In the genomic region with DNA sequence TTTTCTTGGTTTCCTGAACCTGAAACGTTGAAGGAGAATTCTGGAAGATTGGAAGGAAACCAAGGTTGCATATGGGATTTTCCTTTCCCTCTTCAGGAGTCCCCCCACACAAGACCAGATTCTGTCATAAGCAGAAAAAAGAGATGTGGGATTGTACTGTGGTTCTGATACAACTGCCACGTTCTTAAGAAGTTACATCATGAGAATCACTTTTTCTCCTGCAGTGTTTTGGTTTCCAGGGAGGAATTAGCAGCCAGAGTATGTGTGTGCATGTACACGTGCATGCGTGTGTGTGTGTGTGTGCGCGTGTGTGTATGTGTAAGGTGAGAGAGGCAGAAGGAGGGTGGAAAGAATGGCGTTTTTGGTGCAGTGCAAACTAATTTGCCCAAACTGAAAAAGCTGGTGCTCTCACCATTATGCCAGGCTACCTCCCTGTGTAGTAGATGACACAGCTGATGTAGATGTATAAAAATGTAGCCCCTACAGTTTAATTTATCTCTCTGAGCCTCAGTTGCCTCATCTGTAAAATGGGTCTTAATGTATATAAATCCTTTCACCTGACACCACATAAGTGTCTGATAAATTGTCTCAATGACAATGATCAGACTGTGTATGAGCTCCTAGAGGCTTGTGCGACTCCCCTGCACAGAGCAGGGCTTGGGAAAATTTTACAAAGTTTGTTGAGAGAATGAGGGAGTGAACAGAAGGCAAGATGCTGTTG, we compare ENCODE assay signal across 20 cellular contexts. TPM values are rescaled to one million over a fixed set of nuclear protein-coding genes. Genes with fewer than 3 reads are reported as not detected.
DNase-seq lines count a peak whose midpoint lies in the region; ATAC-seq, FAIRE-seq and TF ChIP-seq lines count a peak whose summit lies in the region.
"Had no signal": no experiment of that assay in that cellular context is flagged by ENCODE, and none has a peak within 500 bp of the region (broad histone marks: within the 10 kb centered on the region; RNA-seq: fewer than 3 reads in every experiment).

No MANE protein-coding gene starts in this region.

- ATAC-seq in K562 (no peak), left lung (peak; percentile 13)
- ATAC-seq: naive thymus-derived CD4-positive, alpha-beta T cell had no signal

- H3K4me2 ChIP-seq in K562 (ENCODE audit: insufficient read depth, low read length), result no peak overlapping the region
- H3K4me2 ChIP-seq: BLaER1 treated with 17β-estradiol and CSF1 and Interleukin-3, amounts not matched to agents 10 nM and 100 nM had no signal

- H3K4me1 ChIP-seq in K562 (replicated peaks in 1 of 2; ENCODE audit: control insufficient read depth in 2 of 2, insufficient read depth in 2 of 2, low read length in 2 of 2), result peaks cover 5 to 17% of the 10 kb centered on the region in 2 experiments; a peak in 3 of 5 replicates
- H3K4me1 ChIP-seq in left lung, result peaks cover 3% of the 10 kb centered on the region in 2 donors
- no peaks in the 10 kb centered on the region for H3K4me1 ChIP-seq in colonic mucosa
- H3K4me1 ChIP-seq: BLaER1 treated with 17β-estradiol and CSF1 and Interleukin-3, amounts not matched to agents 10 nM and 100 nM had no signal

- FAIRE-seq in K562 (lab: Jason Lieb, UNC), result no peak
- FAIRE-seq: GM19239 had no signal

- H3K27me3 ChIP-seq in K562 (ENCODE audit: control insufficient read depth in 2 of 2, insufficient read depth in 2 of 2, low read length in 2 of 2) (no peaks in the 10 kb centered on the region; a peak in 1 of 5 replicates), left lung (no peaks in the 10 kb centered on the region), colonic mucosa (no peaks in the 10 kb centered on the region)
- H3K27me3 ChIP-seq: adrenal gland; BLaER1 treated with 17β-estradiol and CSF1 and Interleukin-3, amounts not matched to agents 10 nM and 100 nM; heart right ventricle had no signal

- TF ChIP-seq CTCF in K562 (IDR thresholded peaks at IDR 0.05 in 2 of 3, conservative IDR thresholded peaks at IDR 0.05 in 1 of 3; ENCODE audit: insufficient read depth in 2 of 3, low read depth in 1 of 3, low read length in 3 of 3), result no peak
- no peak for TF ChIP-seq CTCF in left lung (IDR thresholded peaks at IDR 0.05)
- no peak for TF ChIP-seq CTCF in colonic mucosa (IDR thresholded peaks at IDR 0.05)

- H3K79me2 ChIP-seq in K562 (ENCODE audit: control insufficient read depth, insufficient read depth, low read length), result no peaks in the 10 kb centered on the region

- no peak for TF ChIP-seq POLR2A in K562 (conservative IDR thresholded peaks at IDR 0.05)

- WGBS in K562 (ENCODE audit: insufficient coverage, low coverage, missing lambda C conversion rate), result 23% methylated on average over 8 of the region's 8 CpGs

- TF ChIP-seq EP300 in K562 (IDR thresholded peaks at IDR 0.05; ENCODE audit: low read length), result no peak

- no TSS peak for BruUV-seq in K562 (replicated peaks; lab: Mats Ljungman, UMichigan)

- H3K4me3 ChIP-seq in K562, result no peak overlapping the region
- no peak overlapping the region for H3K4me3 ChIP-seq in left lung
- H3K4me3 ChIP-seq in colonic mucosa, result no peak overlapping the region
- H3K4me3 ChIP-seq: adrenal gland; BLaER1 treated with 17β-estradiol and CSF1 and Interleukin-3, amounts not matched to agents 10 nM and 100 nM; heart right ventricle had no signal

- no peak for TF ChIP-seq RAD21 in K562 (CRISPR knock-in tag; conservative IDR thresholded peaks at IDR 0.05 in 1 of 2, IDR thresholded peaks at IDR 0.05 in 1 of 2)

- no peaks in the 10 kb centered on the region for H3K36me3 ChIP-seq in K562 (ENCODE audit: control insufficient read depth, insufficient read depth, low read length)
- H3K36me3 ChIP-seq in left lung, result no peaks in the 10 kb centered on the region
- H3K36me3 ChIP-seq in colonic mucosa, result no peaks in the 10 kb centered on the region
- H3K36me3 ChIP-seq: adrenal gland; BLaER1 treated with 17β-estradiol and CSF1 and Interleukin-3, amounts not matched to agents 10 nM and 100 nM; heart right ventricle had no signal

- no peak overlapping the region for H3K27ac ChIP-seq in K562 (ENCODE audit: extremely low read depth, low read depth, low read length)
- H3K27ac ChIP-seq in left lung, result peak overlapping the region in 1 of 2 donors; percentile 47
- H3K27ac ChIP-seq in colonic mucosa, result no peak overlapping the region
- H3K27ac ChIP-seq: adrenal gland; BLaER1 treated with 17β-estradiol and CSF1 and Interleukin-3, amounts not matched to agents 10 nM and 100 nM had no signal

- DNase-seq in EL, result peak; percentile 32
- DNase-seq in K562 (ENCODE audit: extremely low read depth in 1 of 4, low spot score in 3 of 4), result no peak
- no peak for DNase-seq in left lung
- peak; percentile 32 for DNase-seq in stromal cell of bone marrow (ENCODE audit: low read depth)
- DNase-seq in T-helper 1 cell, result no peak
- no peak for DNase-seq in NCI-H345 (lab: John Stamatoyannopoulos, UW)
- DNase-seq in colonic mucosa, result no peak
- DNase-seq: activated effector memory CD4-positive, alpha-beta T cell treated with anti-CD3 and anti-CD28 coated beads, Interleukin-2, amount 50 U/mL, for 16 hours; adrenal gland; Calu3; effector memory CD4-positive, alpha-beta T cell; H7; heart right ventricle; immature natural killer cell; naive thymus-derived CD4-positive, alpha-beta T cell; NCI-H1436; NCI-H526 treated with DMSO at 0.1 percent for 48 hours; stimulated activated CD8-positive, alpha-beta memory T cell treated with anti-CD3 and anti-CD28 coated beads, Interleukin-4, amount 100 ng/mL, for 48 hours had no signal

- H4K20me1 ChIP-seq in K562 (replicated peaks; ENCODE audit: control insufficient read depth, insufficient read depth, low read length), result no peaks in the 10 kb centered on the region

- H3K9me3 ChIP-seq in K562 (replicated peaks; ENCODE audit: control insufficient read depth, insufficient read depth, low read depth, low read length) (no peaks in the 10 kb centered on the region), left lung (no peaks in the 10 kb centered on the region), colonic mucosa (no peaks in the 10 kb centered on the region)
- H3K9me3 ChIP-seq: adrenal gland; BLaER1 treated with 17β-estradiol and CSF1 and Interleukin-3, amounts not matched to agents 10 nM and 100 nM; heart right ventricle had no signal

- intact Hi-C loops in K562 (cut with micrococcal nuclease), result no loop called here
- intact Hi-C loops in left lung (cut with DNase I), result no loop called here
- intact Hi-C loops in colonic mucosa (cut with DNase I), result no loop called here

- H3K9ac ChIP-seq in K562 (ENCODE audit: insufficient read depth in 1 of 2, low read depth in 2 of 2, low read length in 2 of 2) (no peak overlapping the region), colonic mucosa (ENCODE audit: low read depth in 2 of 2, low read length in 2 of 2) (no peak overlapping the region)
- H3K9ac ChIP-seq: BLaER1 treated with 17β-estradiol and CSF1 and Interleukin-3, amounts not matched to agents 10 nM and 100 nM had no signal

- no peaks in the 10 kb centered on the region for H3K9me1 ChIP-seq in K562 (ENCODE audit: control insufficient read depth, insufficient read depth, low read length)

- CTCF ChIA-PET in K562 (lab: Yijun Ruan, JAX; ENCODE audit: low intra/inter-chr PET ratio), result no interaction called here

- POLR2A ChIA-PET in K562 (lab: Yijun Ruan, JAX), result interaction anchor here (0.6 to 0.7 kb wide), 3 partner anchors 12 to 498 kb away, joined by 3 read pairs; partner anchors contain the start of genes LRSAM1 and RPL12

- in situ Hi-C loops in K562 (cut with MboI), result no loop called here

- peak overlapping the region; percentile 32; the same call in 1 of the 2 replicates for H2AFZ ChIP-seq in K562 (ENCODE audit: low read depth, low read length)

TF ChIP-seq in K562, 482 proteins besides CTCF, POLR2A, EP300 and RAD21 (continues in another document):
- TF ChIP-seq ZBTB33 (CRISPR knock-in tag; IDR thresholded peaks at IDR 0.05) (no peak), RBM25 (IDR thresholded peaks at IDR 0.05; ENCODE audit: low read depth, low read length, severe bottlenecking) (peak; percentile 93), SUPT5H (IDR thresholded peaks at IDR 0.05) (no peak), NCOA4 (IDR thresholded peaks at IDR 0.05; ENCODE audit: partially characterized antibody) (no peak), ADNP (tag; IDR thresholded peaks at IDR 0.05) (peak; percentile 59; the same call in 1 of the 2 replicates), KDM1A (IDR thresholded peaks at IDR 0.05) (peak; percentile 32 to 58; a peak in 3 of 4 replicates)

RNA-seq across cellular contexts. Expression of gene RALGPS1, which starts 38.7 kb away (rescaled TPM):
- total RNA-seq in K562 (2011; cell fraction: chromatin; rRNA removed; ENCODE audit: low replicate concordance), result 14.4 and 14.5 TPM in 2 replicates
- 6.3 and 10.0 TPM in 2 replicates for total RNA-seq in K562 (2011; cell fraction: nucleolus; rRNA removed)
- total RNA-seq in K562 (2011; cell fraction: nucleoplasm; rRNA removed), result 11.3 and 14.1 TPM in 2 replicates
- total RNA-seq in K562 (2014; rRNA removed), result 1.5 and 1.6 TPM in 2 replicates
- total RNA-seq in K562 (2014; rRNA removed; fragmentation: Illumina TruSeq; extraction: Trizol), result 1.2 and 1.9 TPM in 2 replicates
- total RNA-seq in K562 (2015; rRNA removed; fragmentation: Illumina TruSeq; extraction: Trizol), result 1.3 and 1.5 TPM in 2 replicates
- total RNA-seq in K562 (2021), result 1.9 and 2.6 TPM in 2 replicates
- polyA plus RNA-seq in K562 (2011; rRNA removed), result 1.2 and 1.5 TPM in 2 replicates
- polyA plus RNA-seq in K562 (2011; cell fraction: cytosol; rRNA removed), result 0.83 and 1.1 TPM in 2 replicates
- 4.3 and 6.0 TPM in 2 replicates for polyA plus RNA-seq in K562 (2011; cell fraction: nucleus; rRNA removed)
- 1.4 and 2.7 TPM in 2 replicates for polyA plus RNA-seq in K562 (2012)
- 1.9 and 2.2 TPM in 2 replicates for polyA plus RNA-seq in K562 (2014; fragmentation: Illumina TruSeq; extraction: Trizol)
- under 1 TPM; 0.04 to 0.20 TPM for polyA plus RNA-seq in K562 (2014; fragmentation: Nextera tagmentation; extraction: Ambion mirVana)
- polyA plus RNA-seq in K562 (2014; rRNA removed), result 1.5 and 6.3 TPM in 2 replicates
- 1.2 and 2.2 TPM in 2 replicates for polyA minus RNA-seq in K562 (2011; rRNA and poly(A)+ RNA removed)
- polyA minus RNA-seq in K562 (2011; cell fraction: cytosol; rRNA and poly(A)+ RNA removed), result 1.6 TPM in 1 of 2 replicates, not detected in the other
- 1.9 and 4.4 TPM in 2 replicates for polyA minus RNA-seq in K562 (2011; cell fraction: nucleus; rRNA and poly(A)+ RNA removed)
- 10 to 100 TPM; 11.9 to 16.2 TPM for total RNA-seq in left lung
- total RNA-seq in colonic mucosa, result 10 to 100 TPM; 22.6 to 27.2 TPM

Comparison
In these comparisons a context has a peak if more than half of its experiments do, and no peak if none do; other contexts are left out.
1. DNase-seq: peak in EL (single experiment) and stromal cell of bone marrow (single experiment); none in K562 (0 of 4), left lung (0 of 2), T-helper 1 cell (0 of 5), NCI-H345 (single experiment) and colonic mucosa (single experiment).